ENCODE assay signal across 1 cellular context in genomic region chr9:128707446-128707845, GRCh38.
TF ChIP-seq lines count a peak whose summit lies in the region.

No MANE protein-coding gene starts in this region.

TF ChIP-seq in WTC11, 78 proteins besides CTCF, POLR2A, EP300 and RAD21 (continued from another document):
- no peak for TF ChIP-seq USF2 (CRISPR knock-in tag; IDR thresholded peaks at IDR 0.05)
- no peak for TF ChIP-seq EMX1 (CRISPR knock-in tag; IDR thresholded peaks at IDR 0.05)
- no peak for TF ChIP-seq FOXP4 (CRISPR knock-in tag; IDR thresholded peaks at IDR 0.05)
- no peak for TF ChIP-seq KAT7 (CRISPR knock-in tag; IDR thresholded peaks at IDR 0.05; ENCODE audit: borderline replicate concordance)
- TF ChIP-seq ZNF532 (CRISPR knock-in tag; IDR thresholded peaks at IDR 0.05; ENCODE audit: borderline replicate concordance): no peak
- no peak for TF ChIP-seq SOX15 (CRISPR knock-in tag; IDR thresholded peaks at IDR 0.05)
- TF ChIP-seq ESRRA (CRISPR knock-in tag; IDR thresholded peaks at IDR 0.05; ENCODE audit: borderline replicate concordance): no peak
